Comparison of ENCODE assay signal across 4 cellular contexts in genomic region chr14:70470863-70471563, GRCh38. TPM values are rescaled to one million over a fixed set of nuclear protein-coding genes. Genes with fewer than 3 reads are reported as not detected.
"Had no signal": no experiment of that assay in that cellular context is flagged by ENCODE, and none has a peak within 500 bp of the region (broad histone marks: within the 10 kb centered on the region; RNA-seq: fewer than 3 reads in every experiment).

No MANE protein-coding gene starts in this region.

RNA-seq across cellular contexts. Expression of gene ADAM21, which starts 19.0 kb away (rescaled TPM):
- total RNA-seq: activated CD4-positive, alpha-beta memory T cell treated with anti-CD3 and anti-CD28 coated beads, Interleukin-2, amount 10 ng/mL, durations not matched to agents 7 days and 5 days; Peyer's patch; SK-MEL-5; T-helper 17 cell had no signal
